Comparison of ENCODE assay signal across 8 cellular contexts in the genomic region with DNA sequence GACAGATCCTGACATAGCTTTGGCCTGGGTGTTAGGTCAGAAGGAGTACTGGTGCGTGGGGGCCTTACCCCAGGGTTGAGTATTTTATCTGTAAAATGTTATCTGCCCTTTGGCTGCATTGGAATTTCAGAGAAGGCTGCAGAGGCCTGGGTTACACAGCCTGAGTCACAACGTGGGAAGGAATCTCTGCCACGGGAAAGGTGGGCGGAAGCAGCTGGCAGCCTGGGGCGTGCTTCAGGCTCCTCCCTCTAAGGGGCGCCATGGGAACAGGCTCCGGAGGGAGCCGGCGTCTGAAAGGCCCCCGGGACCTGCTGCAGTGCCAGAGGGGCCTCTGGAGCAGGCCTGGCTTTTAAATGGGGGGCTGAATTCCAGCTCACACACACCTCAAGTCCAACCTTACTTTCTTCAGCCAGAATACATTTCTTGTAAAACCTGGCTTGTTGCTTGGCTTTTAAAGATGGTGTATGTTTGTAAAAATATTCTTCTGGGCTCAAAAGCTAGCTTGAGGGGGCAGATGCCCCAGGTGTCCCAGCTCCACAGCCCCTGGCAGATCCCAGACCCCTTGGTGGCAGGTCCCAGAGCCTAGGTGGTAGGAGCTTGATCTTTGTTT.
DNase-seq lines count a peak whose midpoint lies in the region; ATAC-seq, FAIRE-seq and TF ChIP-seq lines count a peak whose summit lies in the region.

No MANE protein-coding gene starts in this region.

- TF ChIP-seq CTCF in A549 (IDR thresholded peaks at IDR 0.05) (peak; percentile 39), GM12865 (IDR thresholded peaks at IDR 0.05; ENCODE audit: insufficient read depth, low read depth, low read length, missing control alignments) (peak; percentile 22), RWPE2 (IDR thresholded peaks at IDR 0.05; ENCODE audit: poor library complexity, severe bottlenecking) (peak; percentile 50), esophagus muscularis mucosa (IDR thresholded peaks at IDR 0.05) (peak in 2 of 3 experiments; percentile 32 to 41), pancreas (IDR thresholded peaks at IDR 0.05) (no peak)

- no peak for TF ChIP-seq POLR2A in A549 (IDR thresholded peaks at IDR 0.05; ENCODE audit: low read length)
- no peak for TF ChIP-seq POLR2A in esophagus muscularis mucosa (IDR thresholded peaks at IDR 0.05; ENCODE audit: low read depth)

- H3K4me1 ChIP-seq in A549: peaks cover 7% of the 10 kb centered on the region
- peaks cover 8% of the 10 kb centered on the region for H3K4me1 ChIP-seq in RWPE2 (ENCODE audit: insufficient read depth, poor library complexity, severe bottlenecking)
- peaks cover 0 to 28% (median 20%) of the 10 kb centered on the region in 4 donors for H3K4me1 ChIP-seq in esophagus muscularis mucosa
- H3K4me1 ChIP-seq in pancreas: peaks cover 0 to 4% (median 0%) of the 10 kb centered on the region in 3 donors

- TF ChIP-seq EP300 in A549 (IDR thresholded peaks at IDR 0.05) (no peak), esophagus muscularis mucosa (IDR thresholded peaks at IDR 0.05) (no peak)

- WGBS in A549 (ENCODE audit: missing lambda C conversion rate): 18% methylated on average over 10 of the region's 10 CpGs
- WGBS in esophagus muscularis mucosa: 24% methylated on average over 8 of the region's 10 CpGs
- WGBS in pancreas, 2 donors: 35 to 48% methylated on average over 10 of the region's 10 CpGs

- POLR2A ChIA-PET in A549 (lab: Yijun Ruan, JAX): interaction anchor here (0.9 kb wide), 1 partner anchor 14 kb away, joined by 3 read pairs; no protein-coding TSS in a partner anchor

- H3K27ac ChIP-seq in A549 (peak overlapping the region in 1 of 2 experiments; percentile 29; a peak in 3 of 6 replicates), RWPE2 (ENCODE audit: poor library complexity, severe bottlenecking) (peak overlapping the region; percentile 3), esophagus muscularis mucosa (replicated peaks in 1 of 4) (no peak overlapping the region), pancreas (no peak overlapping the region)

- intact Hi-C loops in esophagus muscularis mucosa (cut with DNase I): no loop called here
- intact Hi-C loops in pancreas (cut with DNase I): no loop called here

- DNase-seq in A549 (ENCODE audit: low read depth in 1 of 2, low spot score in 1 of 2) (peak; percentile 45 to 79), GM12865 (ENCODE audit: low read depth) (no peak), RWPE2 (ENCODE audit: low spot score) (peak; percentile 65), esophagus muscularis mucosa (ENCODE audit: extremely low spot score) (no peak), pancreas (peak in 1 of 6 donors; percentile 36), SKM-1 (lab: John Stamatoyannopoulos, UW; ENCODE audit: unreplicated experiment) (no peak)

- ATAC-seq in A549: peak; percentile 58 to 83
- peak; percentile 84 for ATAC-seq in RWPE2 (ENCODE audit: low read depth)
- ATAC-seq in pancreas: peak in 3 of 4 donors; percentile 33 to 66 (median 47)
- no peak for ATAC-seq in HG02610 (IDR thresholded peaks at IDR 0.05; ENCODE audit: unreplicated experiment)
- no peak for ATAC-seq in HG02623 (IDR thresholded peaks at IDR 0.05; ENCODE audit: unreplicated experiment)

- no peaks in the 10 kb centered on the region for H3K36me3 ChIP-seq in RWPE2 (ENCODE audit: low read depth)
- peaks cover 0 to 26% (median 2%) of the 10 kb centered on the region in 4 donors for H3K36me3 ChIP-seq in esophagus muscularis mucosa
- peaks cover 4 to 42% (median 11%) of the 10 kb centered on the region in 3 donors for H3K36me3 ChIP-seq in pancreas

- FAIRE-seq in A549 (lab: Jason Lieb, UNC) (no peak), pancreas (lab: Jason Lieb, UNC) (no peak)

- peak overlapping the region; percentile 39; the same call in 2 of the 3 replicates for H3K4me2 ChIP-seq in A549

- no peaks in the 10 kb centered on the region for H3K27me3 ChIP-seq in RWPE2 (ENCODE audit: insufficient read depth, poor library complexity, severe bottlenecking)
- no peaks in the 10 kb centered on the region for H3K27me3 ChIP-seq in esophagus muscularis mucosa
- no peaks in the 10 kb centered on the region for H3K27me3 ChIP-seq in pancreas

- TF ChIP-seq RAD21 in A549 (conservative IDR thresholded peaks at IDR 0.05 in 1 of 2, IDR thresholded peaks at IDR 0.05 in 1 of 2): peak; percentile 56 to 63

- CTCF ChIA-PET in A549 (lab: Yijun Ruan, JAX): interaction anchor here (1.0 to 7.1 kb wide), 12 partner anchors 10 to 382 kb away, joined by 3 to 93 read pairs (median 8); no protein-coding TSS in a partner anchor

- no peaks in the 10 kb centered on the region for H3K9me3 ChIP-seq in A549
- no peaks in the 10 kb centered on the region for H3K9me3 ChIP-seq in RWPE2 (ENCODE audit: severe bottlenecking)
- H3K9me3 ChIP-seq in esophagus muscularis mucosa: no peaks in the 10 kb centered on the region
- H3K9me3 ChIP-seq in pancreas: no peaks in the 10 kb centered on the region

- H3K4me3 ChIP-seq in A549: no peak overlapping the region
- no peak overlapping the region for H3K4me3 ChIP-seq in GM12865 (ENCODE audit: low read depth, low read length)
- H3K4me3 ChIP-seq in RWPE2 (ENCODE audit: severe bottlenecking): no peak overlapping the region
- no peak overlapping the region for H3K4me3 ChIP-seq in esophagus muscularis mucosa
- no peak overlapping the region for H3K4me3 ChIP-seq in pancreas

TF ChIP-seq in A549, 52 proteins besides CTCF, POLR2A, EP300 and RAD21:
- TF ChIP-seq FOSL2 (IDR thresholded peaks at IDR 0.05): no peak
- peak; percentile 50 for TF ChIP-seq FOSL2 (CRISPR knock-in tag; IDR thresholded peaks at IDR 0.05)
- peak; percentile 41; the same call in 2 of the 3 replicates for TF ChIP-seq SMC3 (IDR thresholded peaks at IDR 0.05)
- no peak for TF ChIP-seq KDM5A (IDR thresholded peaks at IDR 0.05)
- TF ChIP-seq TFCP2L1 (CRISPR knock-in tag; IDR thresholded peaks at IDR 0.05): no peak
TF ChIP-seq in A549: peak in this region for 2.

Comparison
In these comparisons a context has a peak if more than half of its experiments do, and no peak if none do; other contexts are left out.
1. ATAC-seq: peak in A549 (2 of 2), RWPE2 (single experiment) and pancreas (3 of 4); none in HG02610 (single experiment) and HG02623 (single experiment).
2. DNase-seq: peak in A549 (2 of 2) and RWPE2 (single experiment); none in GM12865 (single experiment), esophagus muscularis mucosa (single experiment) and SKM-1 (single experiment).
3. CTCF ChIP-seq: peak in A549 (single experiment), GM12865 (single experiment), RWPE2 (single experiment) and esophagus muscularis mucosa (2 of 3); none in pancreas (0 of 4).